ENCODE assay signal across 23 cellular contexts in the genomic region with DNA sequence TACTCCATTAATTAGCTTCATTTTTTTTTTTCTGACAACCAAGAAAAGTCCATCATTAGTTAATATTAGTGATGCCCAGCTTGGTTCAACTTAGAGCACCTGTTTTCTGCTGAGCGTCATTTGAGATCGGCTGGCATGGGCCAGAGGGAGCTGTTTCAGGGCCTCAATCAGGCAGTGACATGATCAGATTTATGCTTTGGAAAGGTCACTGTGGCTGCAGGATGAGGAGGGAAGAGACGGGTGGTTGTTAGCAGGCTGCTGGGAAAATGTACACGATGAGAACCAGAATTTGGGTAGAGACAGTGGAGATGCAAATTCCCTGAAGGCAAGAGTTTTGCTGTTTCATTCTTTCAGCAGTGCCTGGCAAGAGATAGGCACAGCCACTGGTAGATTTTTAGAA. TPM values are rescaled to one million over a fixed set of nuclear protein-coding genes. Genes with fewer than 3 reads are reported as not detected.
DNase-seq lines count a peak whose midpoint lies in the region; ATAC-seq and TF ChIP-seq lines count a peak whose summit lies in the region.
"Had no signal": no experiment of that assay in that cellular context is flagged by ENCODE, and none has a peak within 500 bp of the region (broad histone marks: within the 10 kb centered on the region; RNA-seq: fewer than 3 reads in every experiment).

No MANE protein-coding gene starts in this region.

- H3K27me3 ChIP-seq in H7 (ENCODE audit: control insufficient read depth, insufficient read depth, low read length) = peaks cover 9% of the 10 kb centered on the region
- no peaks in the 10 kb centered on the region for H3K27me3 ChIP-seq in RWPE2 (ENCODE audit: insufficient read depth, poor library complexity, severe bottlenecking)
- H3K27me3 ChIP-seq in sigmoid colon = no peaks in the 10 kb centered on the region
- H3K27me3 ChIP-seq: adrenal gland, brain microvascular endothelial cell, dorsolateral prefrontal cortex, pancreas, suprapubic skin had no signal

- DNase-seq in H7 (peak; percentile 19), RWPE2 (ENCODE audit: low spot score) (peak; percentile 30), islet precursor cell (peak; percentile 19), sigmoid colon (peak; percentile 34)
- DNase-seq: activated B cell treated with CpG ODN at 0.5 μM for 24 hours; activated naive CD4-positive, alpha-beta T cell treated with Interleukin-2 at 50 U/mL for 16 hours; brain microvascular endothelial cell; DMS53; NCI-H1417 treated with DMSO at 0.1 percent for 48 hours; NCI-H345; NCI-H748 treated with DMSO at 0.1 percent for 48 hours; small intestine; stimulated activated naive CD4-positive, alpha-beta T cell treated with Interleukin-2 at 50 U/mL for 16 hours; T-helper 1 cell had no signal

- no peak overlapping the region for H3K27ac ChIP-seq in RWPE2 (ENCODE audit: poor library complexity, severe bottlenecking)
- peak overlapping the region in 3 of 4 donors; percentile 62 to 96 (median 96) for H3K27ac ChIP-seq in sigmoid colon
- H3K27ac ChIP-seq: BLaER1, brain microvascular endothelial cell, dorsolateral prefrontal cortex, suprapubic skin had no signal

- no peak for TF ChIP-seq POLR2A in sigmoid colon (IDR thresholded peaks at IDR 0.05)

- H3K4me1 ChIP-seq in RWPE2 (ENCODE audit: insufficient read depth, poor library complexity, severe bottlenecking) (peaks cover 17% of the 10 kb centered on the region), sigmoid colon (peaks cover 0 to 55% (median 50%) of the 10 kb centered on the region in 4 donors)
- H3K4me1 ChIP-seq: pancreas had no signal

- WGBS in sigmoid colon, 2 donors = 87 to 94% methylated on average over 4 of the region's 4 CpGs

- intact Hi-C loops in sigmoid colon (cut with DNase I) = loop anchor here (5.0 kb wide), 2 partner anchors 49 to 74 kb away; no protein-coding TSS in a partner anchor

- no peak for TF ChIP-seq EP300 in sigmoid colon (IDR thresholded peaks at IDR 0.05)

- H3K9me3 ChIP-seq in RWPE2 (ENCODE audit: severe bottlenecking) (no peaks in the 10 kb centered on the region), sigmoid colon (no peaks in the 10 kb centered on the region)
- H3K9me3 ChIP-seq: adrenal gland, BLaER1, pancreas, suprapubic skin had no signal

- ATAC-seq in RWPE2 (ENCODE audit: low read depth) (no peak), GM18511 (IDR thresholded peaks at IDR 0.05; ENCODE audit: unreplicated experiment) (no peak), GM18502 (IDR thresholded peaks at IDR 0.05; ENCODE audit: poor library complexity, unreplicated experiment) (no peak), GM19035 (IDR thresholded peaks at IDR 0.05; ENCODE audit: unreplicated experiment) (no peak)
- ATAC-seq: pancreas had no signal

- H3K36me3 ChIP-seq in H7 (replicated peaks; ENCODE audit: control insufficient read depth, insufficient read depth, low read length) (no peaks in the 10 kb centered on the region), RWPE2 (ENCODE audit: low read depth) (no peaks in the 10 kb centered on the region), sigmoid colon (no peaks in the 10 kb centered on the region)
- H3K36me3 ChIP-seq: adrenal gland, BLaER1, brain microvascular endothelial cell, pancreas, suprapubic skin had no signal

- no peak overlapping the region for H3K4me3 ChIP-seq in H7 (ENCODE audit: insufficient read depth, low read depth, low read length)
- no peak overlapping the region for H3K4me3 ChIP-seq in RWPE2 (ENCODE audit: severe bottlenecking)
- no peak overlapping the region for H3K4me3 ChIP-seq in sigmoid colon
- H3K4me3 ChIP-seq: adrenal gland, BLaER1, dorsolateral prefrontal cortex, lung, pancreas, suprapubic skin had no signal

- no peak for TF ChIP-seq CTCF in RWPE2 (IDR thresholded peaks at IDR 0.05; ENCODE audit: poor library complexity, severe bottlenecking)
- TF ChIP-seq CTCF in sigmoid colon (IDR thresholded peaks at IDR 0.05) = no peak

RNA-seq across cellular contexts. Expression of gene STX16, which starts 4.4 kb away (rescaled TPM):
- total RNA-seq in H7 (2014; rRNA removed; shearing (Covaris generic)) = 18.4 and 30.7 TPM in 2 replicates
- 100 to 1,000 TPM in 1 of 4 donors, 10 to 100 TPM in 3; 42.8 to 126 (median 57.1) TPM for total RNA-seq in sigmoid colon
- 10 to 100 TPM; 14.6 to 43.8 (median 15.6) TPM for polyA plus RNA-seq in sigmoid colon

RNA-seq across cellular contexts. Expression of gene NPEPL1, which starts 45.9 kb away (rescaled TPM):
- total RNA-seq in H7 (2014; rRNA removed; shearing (Covaris generic)) = 30.9 and 33.8 TPM in 2 replicates
- total RNA-seq in sigmoid colon = 10 to 100 TPM; 22.9 to 65.1 (median 46.0) TPM
- 10 to 100 TPM; 10.6 to 26.5 (median 16.8) TPM for polyA plus RNA-seq in sigmoid colon
